ENCODE assay signal across 3 cellular contexts in the genomic region with DNA sequence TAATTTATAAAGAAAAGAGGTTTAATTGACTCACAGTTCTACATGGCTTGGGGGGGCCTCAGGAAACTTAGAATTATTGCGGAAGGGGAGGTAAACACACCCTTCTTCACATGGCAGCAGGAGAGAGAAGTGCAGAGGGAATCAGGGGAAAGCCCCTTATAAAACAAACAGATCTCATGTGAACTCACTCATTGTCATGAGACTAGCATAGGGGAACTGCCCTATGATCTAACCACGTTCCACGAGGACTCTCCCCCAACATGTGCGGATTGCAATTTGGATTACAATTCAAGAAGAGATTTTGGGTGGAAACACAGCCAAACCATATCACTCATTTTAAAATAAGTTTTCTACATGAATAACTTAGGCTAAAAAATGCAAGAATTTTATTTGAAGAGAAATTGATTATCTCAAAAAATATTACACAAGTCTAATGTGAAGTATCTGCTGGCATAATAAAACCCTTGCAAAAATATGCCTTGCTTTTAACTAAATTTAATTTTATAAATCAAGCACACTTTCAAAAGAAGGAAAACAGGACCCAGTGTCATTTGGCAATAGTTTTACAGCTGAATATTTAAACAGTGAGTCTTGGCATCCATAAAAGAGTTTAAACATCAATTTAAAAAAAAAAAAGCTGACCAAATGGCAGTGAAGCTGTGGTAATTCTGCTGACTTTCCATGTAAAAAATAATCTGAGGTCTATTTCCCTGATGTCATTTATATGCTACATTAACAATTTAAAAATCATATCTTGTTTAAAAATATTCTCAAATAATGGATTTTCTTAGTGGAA.
TF ChIP-seq lines count a peak whose summit lies in the region.

No MANE protein-coding gene starts in this region.

TF ChIP-seq in liver, 16 proteins besides CTCF, POLR2A, EP300 and RAD21:
- TF ChIP-seq, protein P1, sequence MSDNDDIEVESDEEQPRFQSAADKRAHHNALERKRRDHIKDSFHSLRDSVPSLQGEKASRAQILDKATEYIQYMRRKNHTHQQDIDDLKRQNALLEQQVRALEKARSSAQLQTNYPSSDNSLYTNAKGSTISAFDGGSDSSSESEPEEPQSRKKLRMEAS (IDR thresholded peaks at IDR 0.05): peak; percentile 15
- TF ChIP-seq RXRA (IDR thresholded peaks at IDR 0.05): peak in 1 of 2 donors; percentile 14
- TF ChIP-seq HNF4A (conservative IDR thresholded peaks at IDR 0.05): peak in 1 of 2 donors; percentile 35
- TF ChIP-seq, protein P2, sequence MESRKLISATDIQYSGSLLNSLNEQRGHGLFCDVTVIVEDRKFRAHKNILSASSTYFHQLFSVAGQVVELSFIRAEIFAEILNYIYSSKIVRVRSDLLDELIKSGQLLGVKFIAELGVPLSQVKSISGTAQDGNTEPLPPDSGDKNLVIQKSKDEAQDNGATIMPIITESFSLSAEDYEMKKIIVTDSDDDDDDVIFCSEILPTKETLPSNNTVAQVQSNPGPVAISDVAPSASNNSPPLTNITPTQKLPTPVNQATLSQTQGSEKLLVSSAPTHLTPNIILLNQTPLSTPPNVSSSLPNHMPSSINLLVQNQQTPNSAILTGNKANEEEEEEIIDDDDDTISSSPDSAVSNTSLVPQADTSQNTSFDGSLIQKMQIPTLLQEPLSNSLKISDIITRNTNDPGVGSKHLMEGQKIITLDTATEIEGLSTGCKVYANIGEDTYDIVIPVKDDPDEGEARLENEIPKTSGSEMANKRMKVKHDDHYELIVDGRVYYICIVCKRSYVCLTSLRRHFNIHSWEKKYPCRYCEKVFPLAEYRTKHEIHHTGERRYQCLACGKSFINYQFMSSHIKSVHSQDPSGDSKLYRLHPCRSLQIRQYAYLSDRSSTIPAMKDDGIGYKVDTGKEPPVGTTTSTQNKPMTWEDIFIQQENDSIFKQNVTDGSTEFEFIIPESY (IDR thresholded peaks at IDR 0.05): peak; percentile 24
- no peak for TF ChIP-seq FOXA1 (IDR thresholded peaks at IDR 0.05)

TF ChIP-seq in HepG2, 621 proteins besides CTCF, POLR2A, EP300 and RAD21:
- TF ChIP-seq PTBP1 (IDR thresholded peaks at IDR 0.05; ENCODE audit: low read depth, low read length, poor library complexity, severe bottlenecking) (no peak), ZNF547 (CRISPR knock-in tag; IDR thresholded peaks at IDR 0.05) (no peak), MBNL3 (CRISPR knock-in tag; conservative IDR thresholded peaks at IDR 0.05) (no peak), MAFK (conservative IDR thresholded peaks at IDR 0.05 in 1 of 2, IDR thresholded peaks at IDR 0.05 in 1 of 2; ENCODE audit: low read length in 2 of 2) (no peak), HIVEP1 (CRISPR knock-in tag; IDR thresholded peaks at IDR 0.05) (no peak), KDM5B (CRISPR knock-in tag; IDR thresholded peaks at IDR 0.05; ENCODE audit: borderline replicate concordance) (no peak), ZNF468 (CRISPR knock-in tag; IDR thresholded peaks at IDR 0.05) (no peak), IRF1 (CRISPR knock-in tag; IDR thresholded peaks at IDR 0.05; ENCODE audit: low read depth) (no peak), ZNF160 (CRISPR knock-in tag; IDR thresholded peaks at IDR 0.05) (no peak)
- TF ChIP-seq, protein P3, sequence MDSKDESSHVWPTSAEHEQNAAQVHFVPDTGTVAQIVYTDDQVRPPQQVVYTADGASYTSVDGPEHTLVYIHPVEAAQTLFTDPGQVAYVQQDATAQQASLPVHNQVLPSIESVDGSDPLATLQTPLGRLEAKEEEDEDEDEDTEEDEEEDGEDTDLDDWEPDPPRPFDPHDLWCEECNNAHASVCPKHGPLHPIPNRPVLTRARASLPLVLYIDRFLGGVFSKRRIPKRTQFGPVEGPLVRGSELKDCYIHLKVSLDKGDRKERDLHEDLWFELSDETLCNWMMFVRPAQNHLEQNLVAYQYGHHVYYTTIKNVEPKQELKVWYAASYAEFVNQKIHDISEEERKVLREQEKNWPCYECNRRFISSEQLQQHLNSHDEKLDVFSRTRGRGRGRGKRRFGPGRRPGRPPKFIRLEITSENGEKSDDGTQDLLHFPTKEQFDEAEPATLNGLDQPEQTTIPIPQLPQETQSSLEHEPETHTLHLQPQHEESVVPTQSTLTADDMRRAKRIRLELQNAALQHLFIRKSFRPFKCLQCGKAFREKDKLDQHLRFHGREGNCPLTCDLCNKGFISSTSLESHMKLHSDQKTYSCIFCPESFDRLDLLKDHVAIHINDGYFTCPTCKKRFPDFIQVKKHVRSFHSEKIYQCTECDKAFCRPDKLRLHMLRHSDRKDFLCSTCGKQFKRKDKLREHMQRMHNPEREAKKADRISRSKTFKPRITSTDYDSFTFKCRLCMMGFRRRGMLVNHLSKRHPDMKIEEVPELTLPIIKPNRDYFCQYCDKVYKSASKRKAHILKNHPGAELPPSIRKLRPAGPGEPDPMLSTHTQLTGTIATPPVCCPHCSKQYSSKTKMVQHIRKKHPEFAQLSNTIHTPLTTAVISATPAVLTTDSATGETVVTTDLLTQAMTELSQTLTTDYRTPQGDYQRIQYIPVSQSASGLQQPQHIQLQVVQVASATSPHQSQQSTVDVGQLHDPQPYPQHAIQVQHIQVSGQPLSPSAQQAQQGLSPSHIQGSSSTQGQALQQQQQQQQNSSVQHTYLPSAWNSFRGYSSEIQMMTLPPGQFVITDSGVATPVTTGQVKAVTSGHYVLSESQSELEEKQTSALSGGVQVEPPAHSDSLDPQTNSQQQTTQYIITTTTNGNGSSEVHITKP (CRISPR knock-in tag; IDR thresholded peaks at IDR 0.05; ENCODE audit: low read depth): no peak
- TF ChIP-seq, protein P4, sequence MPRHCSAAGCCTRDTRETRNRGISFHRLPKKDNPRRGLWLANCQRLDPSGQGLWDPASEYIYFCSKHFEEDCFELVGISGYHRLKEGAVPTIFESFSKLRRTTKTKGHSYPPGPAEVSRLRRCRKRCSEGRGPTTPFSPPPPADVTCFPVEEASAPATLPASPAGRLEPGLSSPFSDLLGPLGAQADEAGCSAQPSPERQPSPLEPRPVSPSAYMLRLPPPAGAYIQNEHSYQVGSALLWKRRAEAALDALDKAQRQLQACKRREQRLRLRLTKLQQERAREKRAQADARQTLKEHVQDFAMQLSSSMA (CRISPR knock-in tag; IDR thresholded peaks at IDR 0.05): no peak

TF ChIP-seq in SK-N-SH, 30 proteins besides CTCF, POLR2A, EP300 and RAD21:
- TF ChIP-seq PBX3 (IDR thresholded peaks at IDR 0.05) (no peak), GABPA (IDR thresholded peaks at IDR 0.05; ENCODE audit: low read depth) (no peak), SIN3A (IDR thresholded peaks at IDR 0.05; ENCODE audit: borderline replicate concordance, low read depth, low read length) (no peak), RXRA (IDR thresholded peaks at IDR 0.05; ENCODE audit: borderline replicate concordance, low read depth) (no peak), CHD2 (IDR thresholded peaks at IDR 0.05; ENCODE audit: low read length, partially characterized antibody) (no peak)
- TF ChIP-seq, protein P2 (IDR thresholded peaks at IDR 0.05; ENCODE audit: borderline replicate concordance, low read depth): no peak
